In the genomic region with DNA sequence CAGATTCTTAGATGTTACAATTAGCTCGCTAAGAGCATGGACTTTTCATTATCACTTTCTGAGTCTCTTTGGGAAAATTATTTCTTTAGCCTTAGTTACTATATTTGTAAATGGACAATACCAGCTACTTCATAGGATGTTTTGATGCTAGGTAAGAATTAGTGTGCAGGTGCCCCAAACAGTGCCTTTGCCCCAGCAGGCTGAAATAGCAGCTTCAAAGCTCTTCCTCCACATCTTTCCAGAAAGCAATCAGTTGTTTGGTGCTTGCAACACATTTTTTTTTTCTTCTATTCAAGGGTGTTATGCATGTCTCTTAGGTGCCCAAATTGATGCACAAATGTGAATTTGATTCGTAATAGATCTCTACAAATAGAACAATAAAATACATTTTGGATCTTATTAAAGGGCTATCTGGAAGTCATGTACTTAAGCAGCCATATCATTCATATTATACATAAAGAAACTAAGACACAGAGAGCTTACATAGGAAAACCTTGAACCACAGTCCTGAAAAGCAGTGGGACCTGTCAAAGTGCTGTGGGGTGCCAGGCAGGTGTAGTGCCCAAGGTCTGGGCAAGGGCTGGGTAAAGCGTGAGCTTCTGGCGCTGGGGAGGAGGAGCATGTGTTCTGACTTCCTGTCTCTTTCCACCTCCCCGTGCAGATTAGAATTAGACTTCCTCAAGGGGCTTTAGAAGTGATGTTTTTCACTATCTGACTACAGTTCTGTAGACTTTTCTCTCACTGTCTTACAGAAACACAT, we compare ENCODE assay signal across 7 cellular contexts.
DNase-seq lines count a peak whose midpoint lies in the region; ATAC-seq and TF ChIP-seq lines count a peak whose summit lies in the region.

No MANE protein-coding gene starts in this region.

- H3K27ac ChIP-seq in caudate nucleus (ENCODE audit: low read depth, low read length) = no peak overlapping the region

- peak; percentile 40 for TF ChIP-seq POLR2A in GM19193 (IDR thresholded peaks at IDR 0.05; ENCODE audit: extremely low read depth, insufficient read depth, insufficient read length)

- TF ChIP-seq CTCF in progenitor cell of endocrine pancreas (IDR thresholded peaks at IDR 0.05; ENCODE audit: unreplicated experiment) = no peak

- ATAC-seq in GM21381 (IDR thresholded peaks at IDR 0.05; ENCODE audit: unreplicated experiment) = no peak

- peaks cover 87% of the 10 kb centered on the region for H3K4me1 Mint-ChIP-seq in progenitor cell of endocrine pancreas (ENCODE audit: low read depth)

- H3K36me3 Mint-ChIP-seq in progenitor cell of endocrine pancreas (ENCODE audit: insufficient read depth) = peaks cover 3% of the 10 kb centered on the region

- H3K27ac Mint-ChIP-seq in progenitor cell of endocrine pancreas = peak overlapping the region; percentile 76

- DNase-seq in Kasumi-1 (lab: John Stamatoyannopoulos, UW) (peak; percentile 63 to 75), progenitor cell of endocrine pancreas (ENCODE audit: low spot score, unreplicated experiment) (no peak), caudate nucleus (lab: John Stamatoyannopoulos, UW) (no peak), glomerular visceral epithelial cell (ENCODE audit: extremely low spot score) (no peak)
- DNase-seq in activated effector memory CD4-positive, alpha-beta T cell treated with anti-CD3 and anti-CD28 coated beads, Interleukin-2, amount 50 U/mL, for 16 hours = peak; percentile 75

- H3K9me3 Mint-ChIP-seq in progenitor cell of endocrine pancreas (ENCODE audit: low read depth) = no peaks in the 10 kb centered on the region

- no peak overlapping the region for H3K4me3 Mint-ChIP-seq in progenitor cell of endocrine pancreas (ENCODE audit: low read depth)

- H3K27me3 Mint-ChIP-seq in progenitor cell of endocrine pancreas = no peaks in the 10 kb centered on the region

Comparison
In these comparisons a context has a peak if more than half of its experiments do, and no peak if none do; other contexts are left out.
1. DNase-seq: peak in Kasumi-1 (2 of 2) and activated effector memory CD4-positive, alpha-beta T cell treated with anti-CD3 and anti-CD28 coated beads, Interleukin-2, amount 50 U/mL, for 16 hours (single experiment); none in progenitor cell of endocrine pancreas (single experiment), caudate nucleus (0 of 61) and glomerular visceral epithelial cell (single experiment).